14 cellular contexts compared by ENCODE assay signal in genomic region chr1:116877369-116877768, GRCh38. TPM values are rescaled to one million over a fixed set of nuclear protein-coding genes. Genes with fewer than 3 reads are reported as not detected.
DNase-seq lines count a peak whose midpoint lies in the region; ATAC-seq and TF ChIP-seq lines count a peak whose summit lies in the region.
"Had no signal": no experiment of that assay in that cellular context is flagged by ENCODE, and none has a peak within 500 bp of the region (broad histone marks: within the 10 kb centered on the region; RNA-seq: fewer than 3 reads in every experiment).

No MANE protein-coding gene starts in this region.

- no peaks in the 10 kb centered on the region for H3K79me2 ChIP-seq in DND-41 (ENCODE audit: insufficient read depth, low read length)

- ATAC-seq in DND-41 (ENCODE audit: insufficient read depth, low read depth) (no peak), aorta (ENCODE audit: low FRiP score) (no peak)
- no peak for ATAC-seq in stimulated activated effector memory CD8-positive, alpha-beta T cell treated with anti-CD3 and anti-CD28 coated beads, Interleukin-12 subunit alpha, Interleukin-12 subunit beta, amount 100 ng/mL, for 72 hours
- ATAC-seq in activated naive CD8-positive, alpha-beta T cell treated with anti-CD3 and anti-CD28 coated beads, Interleukin-2, amount 50 U/mL, for 24 hours: no peak

- CTCF ChIA-PET in GM10248 (lab: Yijun Ruan, JAX): interaction anchor here (0.9 to 3.9 kb wide), 10 partner anchors 11 to 170 kb away, joined by 3 to 23 read pairs (median 4); no protein-coding TSS in a partner anchor

- no peaks in the 10 kb centered on the region for H3K36me3 ChIP-seq in DND-41 (ENCODE audit: insufficient read depth, low read length)
- no peaks in the 10 kb centered on the region for H3K36me3 ChIP-seq in adipocyte (ENCODE audit: control insufficient read depth, insufficient read depth, low read length, severe bottlenecking)
- no peaks in the 10 kb centered on the region for H3K36me3 ChIP-seq in right atrium auricular region
- H3K36me3 ChIP-seq in sigmoid colon: no peaks in the 10 kb centered on the region
- H3K36me3 ChIP-seq in aorta (ENCODE audit: control insufficient read depth in 1 of 2, insufficient read depth in 2 of 2, low read length in 1 of 2): no peaks in the 10 kb centered on the region

- DNase-seq in DND-41: no peak
- DNase-seq in adipocyte (ENCODE audit: low read depth): no peak
- DNase-seq in right atrium auricular region (ENCODE audit: low spot score): no peak
- no peak for DNase-seq in sigmoid colon
- DNase-seq in aorta: no peak
- no peak for DNase-seq in stimulated activated effector memory CD8-positive, alpha-beta T cell treated with anti-CD3 and anti-CD28 coated beads, Interleukin-12 subunit alpha, Interleukin-12 subunit beta, amount 100 ng/mL, for 72 hours (ENCODE audit: low spot score in 2 of 2)
- DNase-seq in GM10248 (ENCODE audit: extremely low spot score): no peak
- no peak for DNase-seq in activated naive CD8-positive, alpha-beta T cell treated with anti-CD3 and anti-CD28 coated beads, Interleukin-2, amount 50 U/mL, for 24 hours
- DNase-seq: activated T-cell treated with anti-CD3 and anti-CD28 coated beads, Interleukin-2, amount 50 U/mL, for 1 hour; kidney; SW 1271 had no signal

- H3K9me3 Mint-ChIP-seq in stimulated activated effector memory CD8-positive, alpha-beta T cell treated with anti-CD3 and anti-CD28 coated beads, Interleukin-12 subunit alpha, Interleukin-12 subunit beta, amount 100 ng/mL, for 72 hours: no peaks in the 10 kb centered on the region
- H3K9me3 Mint-ChIP-seq in activated naive CD8-positive, alpha-beta T cell treated with anti-CD3 and anti-CD28 coated beads, Interleukin-2, amount 50 U/mL, for 24 hours: no peaks in the 10 kb centered on the region
- H3K9me3 Mint-ChIP-seq: dendritic cell treated with granulocyte-macrophage colony-stimulating factor and Interleukin-4, amounts not matched to agents 40 ng/mL and 50 ng/mL, for 4 days; nephron had no signal

- POLR2A ChIA-PET in GM10248 (lab: Yijun Ruan, JAX): no interaction called here

- intact Hi-C loops in sigmoid colon (cut with DNase I): no loop called here
- intact Hi-C loops in aorta (cut with DNase I): loop anchor here in 1 of 2 donors (10.0 kb wide), 1 partner anchor 177 kb away; no protein-coding TSS in a partner anchor

- no peak for TF ChIP-seq POLR2A in sigmoid colon (IDR thresholded peaks at IDR 0.05)

- H3K27me3 ChIP-seq in DND-41 (ENCODE audit: insufficient read depth, low read length, poor library complexity): no peaks in the 10 kb centered on the region
- H3K27me3 ChIP-seq in adipocyte (replicated peaks; ENCODE audit: control insufficient read depth, insufficient read depth, low read length): no peaks in the 10 kb centered on the region
- no peaks in the 10 kb centered on the region for H3K27me3 ChIP-seq in right atrium auricular region
- no peaks in the 10 kb centered on the region for H3K27me3 ChIP-seq in sigmoid colon
- no peaks in the 10 kb centered on the region for H3K27me3 ChIP-seq in aorta (ENCODE audit: control insufficient read depth in 1 of 2, insufficient read depth in 2 of 2, low read length in 1 of 2)

- TF ChIP-seq CTCF in DND-41 (IDR thresholded peaks at IDR 0.05; ENCODE audit: borderline replicate concordance, extremely low read depth, low read length, poor library complexity, severe bottlenecking) (no peak), right atrium auricular region (IDR thresholded peaks at IDR 0.05) (no peak), sigmoid colon (IDR thresholded peaks at IDR 0.05) (no peak), GM10248 (IDR thresholded peaks at IDR 0.05; ENCODE audit: control extremely low read depth, extremely low read depth, low read depth, missing control alignments) (no peak)

- H4K20me1 ChIP-seq in DND-41 (ENCODE audit: insufficient read depth, low read length): no peaks in the 10 kb centered on the region

- no peak overlapping the region for H3K4me3 Mint-ChIP-seq in stimulated activated effector memory CD8-positive, alpha-beta T cell treated with anti-CD3 and anti-CD28 coated beads, Interleukin-12 subunit alpha, Interleukin-12 subunit beta, amount 100 ng/mL, for 72 hours
- H3K4me3 Mint-ChIP-seq in activated naive CD8-positive, alpha-beta T cell treated with anti-CD3 and anti-CD28 coated beads, Interleukin-2, amount 50 U/mL, for 24 hours: no peak overlapping the region
- H3K4me3 Mint-ChIP-seq: dendritic cell treated with granulocyte-macrophage colony-stimulating factor and Interleukin-4, amounts not matched to agents 40 ng/mL and 50 ng/mL, for 4 days; nephron had no signal

- H3K27ac ChIP-seq in DND-41 (ENCODE audit: low read length) (peak overlapping the region; percentile 90), right atrium auricular region (peak overlapping the region; percentile 8 to 54), sigmoid colon (peak overlapping the region in 3 of 4 donors; percentile 29 to 74 (median 69)), aorta (ENCODE audit: low read depth in 1 of 2, low read length in 2 of 2) (no peak overlapping the region)
- H3K27ac ChIP-seq: HL-60 had no signal

- H3K27ac Mint-ChIP-seq in stimulated activated effector memory CD8-positive, alpha-beta T cell treated with anti-CD3 and anti-CD28 coated beads, Interleukin-12 subunit alpha, Interleukin-12 subunit beta, amount 100 ng/mL, for 72 hours: no peak overlapping the region
- H3K27ac Mint-ChIP-seq in activated naive CD8-positive, alpha-beta T cell treated with anti-CD3 and anti-CD28 coated beads, Interleukin-2, amount 50 U/mL, for 24 hours: no peak overlapping the region
- H3K27ac Mint-ChIP-seq: dendritic cell treated with granulocyte-macrophage colony-stimulating factor and Interleukin-4, amounts not matched to agents 40 ng/mL and 50 ng/mL, for 4 days; nephron had no signal

- peaks cover 46% of the 10 kb centered on the region for H3K4me1 ChIP-seq in DND-41 (ENCODE audit: insufficient read depth, low read length)
- H3K4me1 ChIP-seq in adipocyte (ENCODE audit: control insufficient read depth, insufficient read depth, low read length): peaks cover 38% of the 10 kb centered on the region
- H3K4me1 ChIP-seq in right atrium auricular region: peaks cover 0 to 30% of the 10 kb centered on the region in 2 donors
- peaks cover 0 to 41% (median 27%) of the 10 kb centered on the region in 4 donors for H3K4me1 ChIP-seq in sigmoid colon
- H3K4me1 ChIP-seq in aorta (ENCODE audit: control insufficient read depth in 1 of 2, insufficient read depth in 2 of 2, low read length in 2 of 2): no peaks in the 10 kb centered on the region

- H3K4me3 ChIP-seq in DND-41 (ENCODE audit: low read depth in 1 of 2, low read length in 2 of 2): peak overlapping the region in 1 of 2 experiments; percentile 55; a peak in 3 of 4 replicates
- H3K4me3 ChIP-seq in adipocyte (ENCODE audit: low read length): peak overlapping the region; percentile 72
- no peak overlapping the region for H3K4me3 ChIP-seq in right atrium auricular region
- peak overlapping the region in 1 of 4 donors; percentile 43 for H3K4me3 ChIP-seq in sigmoid colon
- H3K4me3 ChIP-seq in aorta (ENCODE audit: low read length in 2 of 2): no peak overlapping the region

- H3K27me3 Mint-ChIP-seq in activated naive CD8-positive, alpha-beta T cell treated with anti-CD3 and anti-CD28 coated beads, Interleukin-2, amount 50 U/mL, for 24 hours: no peaks in the 10 kb centered on the region

- H3K4me2 ChIP-seq in DND-41 (ENCODE audit: insufficient read depth, low read length): peak overlapping the region; percentile 88

- H3K9ac ChIP-seq in DND-41 (ENCODE audit: low read depth, low read length) (peak overlapping the region; percentile 57), adipocyte (ENCODE audit: low read length) (peak overlapping the region; percentile 63)

- no peak for TF ChIP-seq EP300 in sigmoid colon (IDR thresholded peaks at IDR 0.05)

- no peaks in the 10 kb centered on the region for H3K36me3 Mint-ChIP-seq in stimulated activated effector memory CD8-positive, alpha-beta T cell treated with anti-CD3 and anti-CD28 coated beads, Interleukin-12 subunit alpha, Interleukin-12 subunit beta, amount 100 ng/mL, for 72 hours
- H3K36me3 Mint-ChIP-seq in activated naive CD8-positive, alpha-beta T cell treated with anti-CD3 and anti-CD28 coated beads, Interleukin-2, amount 50 U/mL, for 24 hours (ENCODE audit: low read depth): no peaks in the 10 kb centered on the region

- WGBS in sigmoid colon, 2 donors: 78 to 90% methylated on average over 2 of the region's 2 CpGs
- 60 to 66% methylated on average over 2 of the region's 2 CpGs for WGBS in aorta, 2 donors

- H2AFZ ChIP-seq in DND-41 (ENCODE audit: low read depth, low read length): peak overlapping the region; percentile 46

- H3K9me3 ChIP-seq in DND-41 (ENCODE audit: insufficient read depth, low read length, severe bottlenecking): no peaks in the 10 kb centered on the region
- H3K9me3 ChIP-seq in adipocyte (ENCODE audit: control insufficient read depth, low read length): no peaks in the 10 kb centered on the region
- no peaks in the 10 kb centered on the region for H3K9me3 ChIP-seq in right atrium auricular region
- H3K9me3 ChIP-seq in sigmoid colon: no peaks in the 10 kb centered on the region
- H3K9me3 ChIP-seq in aorta (ENCODE audit: control insufficient read depth, low read length): no peaks in the 10 kb centered on the region

- peaks cover 7% of the 10 kb centered on the region for H3K4me1 Mint-ChIP-seq in stimulated activated effector memory CD8-positive, alpha-beta T cell treated with anti-CD3 and anti-CD28 coated beads, Interleukin-12 subunit alpha, Interleukin-12 subunit beta, amount 100 ng/mL, for 72 hours
- H3K4me1 Mint-ChIP-seq in activated naive CD8-positive, alpha-beta T cell treated with anti-CD3 and anti-CD28 coated beads, Interleukin-2, amount 50 U/mL, for 24 hours: peaks cover 28% of the 10 kb centered on the region

RNA-seq across cellular contexts. Expression of gene PTGFRN, which starts 32.3 kb away (rescaled TPM):
- 100 to 1,000 TPM; 129 to 141 TPM for total RNA-seq in right atrium auricular region
- 100 to 1,000 TPM in 2 of 4 donors, 10 to 100 TPM in 2; 77.3 to 179 (median 109) TPM for total RNA-seq in sigmoid colon
- 10 to 100 TPM in 2 of 3 donors, 1 to 10 TPM in 1; 6.6 to 38.8 (median 11.8) TPM for polyA plus RNA-seq in sigmoid colon
- total RNA-seq in aorta: 10 to 100 TPM; 31.9 to 75.0 TPM
- 10 to 100 TPM in 1 of 2 donors, 1 to 10 TPM in 1; 3.8 to 13.2 TPM for polyA plus RNA-seq in aorta

Comparison
In these comparisons a context has a peak if more than half of its experiments do, and no peak if none do; other contexts are left out.
1. H3K27ac ChIP-seq: peak in DND-41 (single experiment), right atrium auricular region (2 of 2) and sigmoid colon (3 of 4); none in aorta (0 of 2).